12 cellular contexts compared by ENCODE assay signal in the genomic region with DNA sequence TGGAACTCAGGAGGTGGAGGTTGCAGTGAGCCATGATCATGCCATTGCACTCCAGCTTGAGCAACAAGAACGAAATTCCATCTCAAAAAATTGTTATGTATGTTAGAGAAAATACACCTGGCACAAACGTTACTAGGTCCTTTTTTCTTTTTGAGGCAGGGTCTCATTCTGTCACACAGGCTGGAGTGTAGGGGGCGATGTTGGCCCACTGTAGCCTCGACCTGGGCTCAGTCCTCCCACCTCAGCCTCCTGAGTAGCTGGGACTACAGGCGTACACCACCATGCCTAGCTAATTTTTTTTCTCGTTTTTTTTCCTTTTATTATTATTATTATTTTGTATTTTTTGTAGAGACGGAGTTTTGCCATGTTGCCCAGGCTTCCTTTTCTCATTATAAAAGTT. TPM values are rescaled to one million over a fixed set of nuclear protein-coding genes. Genes with fewer than 3 reads are reported as not detected.
DNase-seq lines count a peak whose midpoint lies in the region; ATAC-seq, FAIRE-seq and TF ChIP-seq lines count a peak whose summit lies in the region.
"Had no signal": no experiment of that assay in that cellular context is flagged by ENCODE, and none has a peak within 500 bp of the region (broad histone marks: within the 10 kb centered on the region; RNA-seq: fewer than 3 reads in every experiment).

No MANE protein-coding gene starts in this region.

- H3K27me3 ChIP-seq in H1 (replicated peaks in 1 of 4; ENCODE audit: control insufficient read depth in 3 of 4, extremely low read depth in 1 of 4, insufficient read depth in 3 of 4, low read length in 3 of 4): no peaks in the 10 kb centered on the region
- H3K27me3 ChIP-seq: stomach had no signal

- no peak overlapping the region for H2BK120ac ChIP-seq in H1 (replicated peaks; ENCODE audit: low read depth, low read length)

- ATAC-seq in HG03039 (IDR thresholded peaks at IDR 0.05; ENCODE audit: unreplicated experiment): no peak
- no peak for ATAC-seq in HG02623 (IDR thresholded peaks at IDR 0.05; ENCODE audit: unreplicated experiment)

- no peak for FAIRE-seq in H1 (lab: Jason Lieb, UNC)

- H3K23me2 ChIP-seq in H1 (ENCODE audit: low read depth, low read length): no peaks in the 10 kb centered on the region; the same call in none of the 2 replicates

- TF ChIP-seq POLR2A in H1 (IDR thresholded peaks at IDR 0.05; ENCODE audit: control extremely low read depth in 1 of 2, low read depth in 2 of 2, low read length in 2 of 2): no peak

- H3K4me2 ChIP-seq in H1 (ENCODE audit: insufficient read depth in 1 of 2, low read depth in 2 of 2, low read length in 2 of 2): no peak overlapping the region

- TF ChIP-seq CTCF in H1 (IDR thresholded peaks at IDR 0.05; ENCODE audit: control extremely low read depth in 1 of 3, insufficient read depth in 1 of 3, low read depth in 1 of 3, low read length in 3 of 3): peak; percentile 56 to 58 (median 56)

- H2AK5ac ChIP-seq in H1 (ENCODE audit: low read depth, low read length): no peak overlapping the region

- H3K4me1 ChIP-seq in H1 (replicated peaks in 1 of 4; ENCODE audit: control insufficient read depth in 3 of 4, insufficient read depth in 4 of 4, low read length in 3 of 4): peaks cover 0 to 5% (median 0%) of the 10 kb centered on the region in 4 experiments; a peak in 2 of 7 replicates

- H2BK20ac ChIP-seq in H1 (ENCODE audit: low read length): no peak overlapping the region

- H2BK15ac ChIP-seq in H1 (ENCODE audit: low read length): no peak overlapping the region

- peak; percentile 47 for DNase-seq in stimulated activated CD4-positive, alpha-beta T cell treated with anti-CD3 and anti-CD28 coated beads, Interleukin-15, amount 100 ng/mL, for 24 hours
- no peak for DNase-seq in stimulated activated CD4-positive, alpha-beta T cell treated with anti-CD3 and anti-CD28 coated beads, Interleukin-12 subunit alpha, Interleukin-12 subunit beta, amount 100 ng/mL, for 4 hours
- DNase-seq in RPMI8226: peak; percentile 15
- DNase-seq in H1 (ENCODE audit: low read depth in 1 of 2, low spot score in 2 of 2): peak in 1 of 2 experiments; percentile 51
- no peak for DNase-seq in central memory CD4-positive, alpha-beta T cell
- DNase-seq in COLO829 (ENCODE audit: low spot score): no peak
- DNase-seq: H7, stomach had no signal

- TF ChIP-seq RAD21 in H1 (IDR thresholded peaks at IDR 0.05 in 1 of 2, conservative IDR thresholded peaks at IDR 0.05 in 1 of 2; ENCODE audit: low read depth in 2 of 2, low read length in 2 of 2): peak; percentile 62 to 67

- H4K5ac ChIP-seq in H1 (ENCODE audit: insufficient read length, low read depth, low read length): no peak overlapping the region

- H3K9me3 ChIP-seq in H1 (ENCODE audit: insufficient read depth in 2 of 2, low read depth in 1 of 2, low read length in 1 of 2): no peaks in the 10 kb centered on the region
- H3K9me3 ChIP-seq: stomach had no signal

- no peak overlapping the region for H3K9ac ChIP-seq in H1 (replicated peaks in 1 of 4; ENCODE audit: extremely low read depth in 1 of 4, low read depth in 3 of 4, low read length in 3 of 4)
- H3K9ac ChIP-seq: parathyroid adenoma had no signal

- 88% methylated on average over 7 of the region's 7 CpGs; no CpG with 5 or more reads in 1 of the 2 experiments for WGBS in H1 (ENCODE audit: extremely low coverage in 1 of 2, insufficient coverage in 1 of 2, insufficient read length in 1 of 2, insufficient replicate concordance in 2 of 2, low coverage in 1 of 2, low lambda C conversion rate in 2 of 2, missing lambda C conversion rate in 1 of 2), 2 experiments

- H3K4me3 ChIP-seq in H1 (ENCODE audit: extremely low read depth in 1 of 4, insufficient read depth in 2 of 4, low read depth in 3 of 4, low read length in 4 of 4): no peak overlapping the region
- H3K4me3 ChIP-seq: stomach had no signal

- H3K56ac ChIP-seq in H1 (replicated peaks; ENCODE audit: insufficient read length, low read depth, low read length): no peak overlapping the region

- peaks cover 0 to 6% of the 10 kb centered on the region in 2 experiments; a peak in 1 of 4 replicates for H3K79me2 ChIP-seq in H1 (ENCODE audit: control insufficient read depth in 1 of 2, insufficient read depth in 2 of 2, low read length in 2 of 2)
- H3K79me2 ChIP-seq: parathyroid adenoma had no signal

- H2BK5ac ChIP-seq in H1 (ENCODE audit: low read depth, low read length): no peak overlapping the region

- CTCF ChIA-PET in H1 (lab: Charles Lee; ENCODE audit: partially characterized antibody): interaction anchor here (0.9 to 4.5 kb wide), 15 partner anchors 13 to 98 kb away, joined by 3 to 84 read pairs (median 5); partner anchors contain the start of gene AQP10

- POLR2A ChIA-PET in H1 (lab: Charles Lee; ENCODE audit: partially characterized antibody): interaction anchor here (1.0 to 1.3 kb wide), 2 partner anchors 58 to 73 kb away, joined by 3 to 4 read pairs; no protein-coding TSS in a partner anchor

- no peak overlapping the region for H2AFZ ChIP-seq in H1 (ENCODE audit: low read length)
- H2AFZ ChIP-seq: parathyroid adenoma had no signal

- H3K18ac ChIP-seq in H1 (ENCODE audit: extremely low read depth, low read length): no peak overlapping the region

- H3K4ac ChIP-seq in H1 (replicated peaks; ENCODE audit: insufficient read length, low read depth, low read length): no peak overlapping the region

- H4K20me1 ChIP-seq in H1 (replicated peaks in 1 of 2; ENCODE audit: control insufficient read depth in 1 of 2, insufficient read depth in 2 of 2, low read length in 2 of 2): no peaks in the 10 kb centered on the region

- no peak overlapping the region for H4K91ac ChIP-seq in H1 (replicated peaks; ENCODE audit: insufficient read length, low read length)

- H3K14ac ChIP-seq in H1 (ENCODE audit: insufficient read length): no peak overlapping the region

- H3K79me1 ChIP-seq in H1 (ENCODE audit: low read depth, low read length): no peaks in the 10 kb centered on the region; the same call in 1 of the 2 replicates

- no peak overlapping the region for H3K27ac ChIP-seq in H1 (ENCODE audit: low read depth, low read length)
- H3K27ac ChIP-seq: parathyroid adenoma, stomach had no signal

- H3K23ac ChIP-seq in H1 (ENCODE audit: insufficient read length): no peak overlapping the region

- no peak overlapping the region for H4K8ac ChIP-seq in H1 (ENCODE audit: extremely low read depth, insufficient read depth, low read length)

- no peak for TF ChIP-seq EP300 in H1 (IDR thresholded peaks at IDR 0.05; ENCODE audit: borderline replicate concordance in 1 of 2, low read depth in 2 of 2, low read length in 2 of 2)

- no peak overlapping the region for H2BK12ac ChIP-seq in H1 (ENCODE audit: low read depth, low read length)

- peaks cover 0 to 20% (median 13%) of the 10 kb centered on the region in 4 experiments; a peak in 4 of 8 replicates for H3K36me3 ChIP-seq in H1 (ENCODE audit: control insufficient read depth in 2 of 4, insufficient read depth in 4 of 4, low read length in 3 of 4)

TF ChIP-seq in H1, 55 proteins besides CTCF, POLR2A, EP300 and RAD21 (continues in another document):
- TF ChIP-seq ZNF274 (IDR thresholded peaks at IDR 0.05; ENCODE audit: borderline replicate concordance, extremely low read depth, low read length): no peak
- TF ChIP-seq ASH2L (IDR thresholded peaks at IDR 0.05; ENCODE audit: low read length): no peak
- no peak for TF ChIP-seq KDM5A (IDR thresholded peaks at IDR 0.05; ENCODE audit: low read length)

RNA-seq across cellular contexts. Expression of gene HAX1, which starts 4.4 kb away (rescaled TPM):
- 73.7 and 82.2 TPM in 2 replicates for total RNA-seq in H1 (2021; fragmentation: NEBNext Ultra II Directional; extraction: Animal tissue kit (Norgen Biotek cat#: 25700))
- 111 and 115 TPM in 2 replicates for polyA plus RNA-seq in H1 (2011; rRNA removed)
- polyA plus RNA-seq in H1 (2011; cell fraction: cytosol; rRNA removed): 125 TPM
- polyA plus RNA-seq in H1 (2011; cell fraction: nucleus; rRNA removed): 121 TPM
- 91.0 to 107 TPM (median 105 TPM) in 4 replicates for polyA plus RNA-seq in H1 (2012, experiment 1 of 2)
- 130 TPM for polyA plus RNA-seq in H1 (2012, experiment 2 of 2)
- 76.6 TPM for polyA plus RNA-seq in H1 (2013, experiment 1 of 2)
- polyA plus RNA-seq in H1 (2013, experiment 2 of 2): 74.5 TPM
- 72.3 and 75.2 TPM in 2 replicates for polyA minus RNA-seq in H1 (2011; rRNA and poly(A)+ RNA removed)
- 32.4 TPM for polyA minus RNA-seq in H1 (2011; cell fraction: cytosol; rRNA and poly(A)+ RNA removed)
- polyA minus RNA-seq in H1 (2011; cell fraction: nucleus; rRNA and poly(A)+ RNA removed): 26.4 TPM

RNA-seq across cellular contexts. Expression of gene AQP10, which starts 44.1 kb away (rescaled TPM):
- total RNA-seq in H1 (2021; fragmentation: NEBNext Ultra II Directional; extraction: Animal tissue kit (Norgen Biotek cat#: 25700)): not detected in 2 replicates
- not detected in 2 replicates for polyA plus RNA-seq in H1 (2011; rRNA removed)
- not detected for polyA plus RNA-seq in H1 (2011; cell fraction: cytosol; rRNA removed)
- polyA plus RNA-seq in H1 (2011; cell fraction: nucleus; rRNA removed): not detected
- polyA plus RNA-seq in H1 (2012, experiment 1 of 2): not detected in 4 replicates
- not detected for polyA plus RNA-seq in H1 (2012, experiment 2 of 2)
- not detected for polyA plus RNA-seq in H1 (2013, experiment 1 of 2)
- polyA plus RNA-seq in H1 (2013, experiment 2 of 2): not detected
- polyA minus RNA-seq in H1 (2011; rRNA and poly(A)+ RNA removed): not detected in 2 replicates
- polyA minus RNA-seq in H1 (2011; cell fraction: cytosol; rRNA and poly(A)+ RNA removed): not detected
- polyA minus RNA-seq in H1 (2011; cell fraction: nucleus; rRNA and poly(A)+ RNA removed): not detected
- total RNA-seq: H7, stomach had no signal
- polyA plus RNA-seq: IgD-negative memory B cell, stomach had no signal

RNA-seq across cellular contexts. Expression of gene ATP8B2, which starts 48.5 kb away (rescaled TPM):
- 59.3 and 61.4 TPM in 2 replicates for total RNA-seq in H1 (2021; fragmentation: NEBNext Ultra II Directional; extraction: Animal tissue kit (Norgen Biotek cat#: 25700))
- 70.1 and 98.5 TPM in 2 replicates for polyA plus RNA-seq in H1 (2011; rRNA removed)
- polyA plus RNA-seq in H1 (2011; cell fraction: cytosol; rRNA removed): 47.8 TPM
- 115 TPM for polyA plus RNA-seq in H1 (2011; cell fraction: nucleus; rRNA removed)
- polyA plus RNA-seq in H1 (2012, experiment 1 of 2): 27.5 to 39.2 TPM (median 34.5 TPM) in 4 replicates
- 20.8 TPM for polyA plus RNA-seq in H1 (2012, experiment 2 of 2)
- polyA plus RNA-seq in H1 (2013, experiment 1 of 2): 34.7 TPM
- polyA plus RNA-seq in H1 (2013, experiment 2 of 2): 38.4 TPM
- polyA minus RNA-seq in H1 (2011; rRNA and poly(A)+ RNA removed): 58.6 and 67.6 TPM in 2 replicates
- polyA minus RNA-seq in H1 (2011; cell fraction: cytosol; rRNA and poly(A)+ RNA removed): 31.1 TPM
- polyA minus RNA-seq in H1 (2011; cell fraction: nucleus; rRNA and poly(A)+ RNA removed): 46.9 TPM

RNA-seq across cellular contexts. Expression of gene UBAP2L, which starts 56.0 kb away (rescaled TPM):
- total RNA-seq in H1 (2021; fragmentation: NEBNext Ultra II Directional; extraction: Animal tissue kit (Norgen Biotek cat#: 25700)): 253 and 254 TPM in 2 replicates
- polyA plus RNA-seq in H1 (2011; rRNA removed): 303 and 349 TPM in 2 replicates
- 153 TPM for polyA plus RNA-seq in H1 (2011; cell fraction: cytosol; rRNA removed)
- 398 TPM for polyA plus RNA-seq in H1 (2011; cell fraction: nucleus; rRNA removed)
- polyA plus RNA-seq in H1 (2012, experiment 1 of 2): 177 to 223 TPM (median 204 TPM) in 4 replicates
- 86.7 TPM for polyA plus RNA-seq in H1 (2012, experiment 2 of 2)
- polyA plus RNA-seq in H1 (2013, experiment 1 of 2): 193 TPM
- polyA plus RNA-seq in H1 (2013, experiment 2 of 2): 182 TPM
- 375 and 378 TPM in 2 replicates for polyA minus RNA-seq in H1 (2011; rRNA and poly(A)+ RNA removed)
- 74.2 TPM for polyA minus RNA-seq in H1 (2011; cell fraction: cytosol; rRNA and poly(A)+ RNA removed)
- 289 TPM for polyA minus RNA-seq in H1 (2011; cell fraction: nucleus; rRNA and poly(A)+ RNA removed)

Comparison
In these comparisons a context has a peak if more than half of its experiments do, and no peak if none do; other contexts are left out.
1. DNase-seq: peak in stimulated activated CD4-positive, alpha-beta T cell treated with anti-CD3 and anti-CD28 coated beads, Interleukin-15, amount 100 ng/mL, for 24 hours (single experiment) and RPMI8226 (single experiment); none in stimulated activated CD4-positive, alpha-beta T cell treated with anti-CD3 and anti-CD28 coated beads, Interleukin-12 subunit alpha, Interleukin-12 subunit beta, amount 100 ng/mL, for 4 hours (single experiment), central memory CD4-positive, alpha-beta T cell (single experiment) and COLO829 (single experiment).